In genomic region chr3:45688882-45689786, GRCh38 we compare ENCODE assay signal across 8 cellular contexts. TPM values are rescaled to one million over a fixed set of nuclear protein-coding genes. Genes with fewer than 3 reads are reported as not detected.
DNase-seq lines count a peak whose midpoint lies in the region; ATAC-seq and TF ChIP-seq lines count a peak whose summit lies in the region.

Gene SACM1L, plus strand, starts transcription at chr3:45689396. Its CDS starts 70 bp downstream, at chr3:45689466.

- peak within 1 kb of the TSS; percentile 74 for H3K9ac ChIP-seq in fibroblast of lung (ENCODE audit: insufficient read depth, low read length)

- peaks cover 51% of the 10 kb centered on the region for H3K4me1 Mint-ChIP-seq in activated T-helper 17 cell treated with anti-CD3 and anti-CD28 coated beads, Interleukin-2, amount 50 U/mL, for 72 hours
- H3K4me1 Mint-ChIP-seq in naive thymus-derived CD4-positive, alpha-beta T cell = peaks cover 40 to 74% (median 67%) of the 10 kb centered on the region in 7 donors
- H3K4me1 Mint-ChIP-seq in stimulated activated naive B cell treated with anti-CD40 and anti-IgM and Interleukin-4, amounts not matched to agents 10 μg/mL and 1 μg/mL and 100 μg/mL, for 72 hours = peaks cover 36 to 48% of the 10 kb centered on the region in 2 donors

- no peaks in the 10 kb centered on the region for H3K9me3 ChIP-seq in fibroblast of lung (ENCODE audit: control insufficient read depth, insufficient read depth, low read depth, low read length)
- no peaks in the 10 kb centered on the region for H3K9me3 ChIP-seq in naive thymus-derived CD4-positive, alpha-beta T cell (ENCODE audit: control insufficient read depth in 2 of 3, low read length in 3 of 3)

- H4K20me1 ChIP-seq in fibroblast of lung (ENCODE audit: control insufficient read depth, extremely low read depth, insufficient read depth, low read length) = no peaks in the 10 kb centered on the region

- H3K4me1 ChIP-seq in fibroblast of lung (ENCODE audit: control insufficient read depth, extremely low read depth, insufficient read depth, low read length) = peaks cover 6% of the 10 kb centered on the region
- H3K4me1 ChIP-seq in naive thymus-derived CD4-positive, alpha-beta T cell (ENCODE audit: control insufficient read depth in 2 of 2, insufficient read depth in 2 of 2, low read length in 2 of 2) = peaks cover 38 to 39% of the 10 kb centered on the region in 2 donors

- H3K79me2 ChIP-seq in fibroblast of lung (ENCODE audit: control insufficient read depth, insufficient read depth, low read length) = peaks cover 42% of the 10 kb centered on the region

- TF ChIP-seq CTCF in LNCaP clone FGC (IDR thresholded peaks at IDR 0.05; ENCODE audit: control insufficient read depth, extremely low read depth, insufficient read depth) = no peak
- no peak for TF ChIP-seq CTCF in RWPE1 (conservative IDR thresholded peaks at IDR 0.05; ENCODE audit: low read depth)
- no peak for TF ChIP-seq CTCF in fibroblast of lung (conservative IDR thresholded peaks at IDR 0.05 in 1 of 2, IDR thresholded peaks at IDR 0.05 in 1 of 2; ENCODE audit: low read depth in 1 of 2, low read length in 2 of 2)

- intact Hi-C loops in naive thymus-derived CD4-positive, alpha-beta T cell (cut with micrococcal nuclease) = loop anchor here (1.0 to 10.0 kb wide), 13 partner anchors 12 to 1350 kb away; partner anchors contain the start of genes FYCO1 (in 2 of the 2), LARS2 (in 2 of the 2), LZTFL1 (in 2 of the 2) and CCDC12 (in 1 of the 2)

- peak; percentile 87 for ATAC-seq in activated T-helper 17 cell treated with anti-CD3 and anti-CD28 coated beads, Interleukin-2, amount 50 U/mL, for 72 hours (replicated peaks)
- ATAC-seq in naive thymus-derived CD4-positive, alpha-beta T cell = peak; percentile 90
- peak; percentile 86 to 87 for ATAC-seq in stimulated activated naive B cell treated with anti-CD40 and anti-IgM and Interleukin-4, amounts not matched to agents 10 μg/mL and 1 μg/mL and 100 μg/mL, for 72 hours (replicated peaks)

- no peaks in the 10 kb centered on the region for H3K27me3 ChIP-seq in fibroblast of lung (ENCODE audit: control insufficient read depth, insufficient read depth, low read length)
- no peaks in the 10 kb centered on the region for H3K27me3 ChIP-seq in naive thymus-derived CD4-positive, alpha-beta T cell (ENCODE audit: control insufficient read depth in 2 of 2, insufficient read depth in 2 of 2, low read length in 2 of 2)

- H3K27me3 Mint-ChIP-seq in activated T-helper 17 cell treated with anti-CD3 and anti-CD28 coated beads, Interleukin-2, amount 50 U/mL, for 72 hours = no peaks in the 10 kb centered on the region
- peaks cover 0 to 5% (median 0%) of the 10 kb centered on the region in 5 donors for H3K27me3 Mint-ChIP-seq in naive thymus-derived CD4-positive, alpha-beta T cell
- H3K27me3 Mint-ChIP-seq in stimulated activated naive B cell treated with anti-CD40 and anti-IgM and Interleukin-4, amounts not matched to agents 10 μg/mL and 1 μg/mL and 100 μg/mL, for 72 hours = peaks cover 5 to 6% of the 10 kb centered on the region in 2 donors

- H3K27ac ChIP-seq in RWPE1 (peak within 1 kb of the TSS; percentile 96), fibroblast of lung (ENCODE audit: insufficient read depth, low read length) (peak within 1 kb of the TSS; percentile 78)
- peak within 1 kb of the TSS; percentile 96 for H3K27ac ChIP-seq in naive thymus-derived CD4-positive, alpha-beta T cell (ENCODE audit: low read depth, low read length)

- H3K36me3 ChIP-seq in fibroblast of lung (ENCODE audit: control insufficient read depth, insufficient read depth, low read length) = peaks cover 2% of the 10 kb centered on the region
- peaks cover 0 to 8% (median 7%) of the 10 kb centered on the region in 3 experiments for H3K36me3 ChIP-seq in naive thymus-derived CD4-positive, alpha-beta T cell (ENCODE audit: control insufficient read depth in 2 of 3, insufficient read depth in 3 of 3, low read length in 3 of 3)

- peaks cover 47% of the 10 kb centered on the region for H3K36me3 Mint-ChIP-seq in activated T-helper 17 cell treated with anti-CD3 and anti-CD28 coated beads, Interleukin-2, amount 50 U/mL, for 72 hours (ENCODE audit: low read depth)
- H3K36me3 Mint-ChIP-seq in naive thymus-derived CD4-positive, alpha-beta T cell = peaks cover 8 to 25% (median 15%) of the 10 kb centered on the region in 5 donors
- peaks cover 19 to 28% of the 10 kb centered on the region in 2 donors for H3K36me3 Mint-ChIP-seq in stimulated activated naive B cell treated with anti-CD40 and anti-IgM and Interleukin-4, amounts not matched to agents 10 μg/mL and 1 μg/mL and 100 μg/mL, for 72 hours

- CTCF ChIA-PET in RWPE1 (lab: Yijun Ruan, JAX) = interaction anchor here (0.8 kb wide), 1 partner anchor 16 kb away, joined by 3 read pairs; no protein-coding TSS in a partner anchor
- CTCF ChIA-PET in naive thymus-derived CD4-positive, alpha-beta T cell (lab: Charles Lee) = interaction anchor here (1.4 to 4.3 kb wide), 2 partner anchors 16 to 28 kb away, joined by 4 to 22 read pairs; no protein-coding TSS in a partner anchor

- peak within 1 kb of the TSS; percentile 39 for H2AFZ ChIP-seq in fibroblast of lung (ENCODE audit: low read length)

- H3K4me2 ChIP-seq in fibroblast of lung (ENCODE audit: extremely low read depth, insufficient read depth, low read length) = peak within 1 kb of the TSS; percentile 98

- H3K4me3 ChIP-seq in LNCaP clone FGC (ENCODE audit: low read depth, low read length) (peak within 1 kb of the TSS; percentile 70), fibroblast of lung (replicated peaks in 1 of 4; ENCODE audit: control extremely low read depth in 1 of 4, insufficient read depth in 1 of 4, low read depth in 3 of 4, low read length in 4 of 4) (peak within 1 kb of the TSS; percentile 60 to 94 (median 68))
- H3K4me3 ChIP-seq in naive thymus-derived CD4-positive, alpha-beta T cell (ENCODE audit: low read length) = peak within 1 kb of the TSS; percentile 80

- DNase-seq in Daoy (ENCODE audit: low read depth) = peak; percentile 98
- DNase-seq in GOT3 (lab: John Stamatoyannopoulos, UW) = peak; percentile 96
- DNase-seq in LNCaP clone FGC (ENCODE audit: low read depth) = peak; percentile 96
- DNase-seq in RWPE1 (ENCODE audit: low spot score) = peak; percentile 86
- peak; percentile 98 to 99 for DNase-seq in fibroblast of lung (ENCODE audit: low read depth in 2 of 2)
- peak; percentile 84 to 97 (median 95) for DNase-seq in naive thymus-derived CD4-positive, alpha-beta T cell
- DNase-seq in stimulated activated naive B cell treated with anti-CD40 and anti-IgM and Interleukin-4, amounts not matched to agents 10 μg/mL and 1 μg/mL and 100 μg/mL, for 72 hours = peak; percentile 97

- POLR2A ChIA-PET in RWPE1 (lab: Yijun Ruan, JAX; ENCODE audit: low non-redundant PET) = no interaction called here
- POLR2A ChIA-PET in naive thymus-derived CD4-positive, alpha-beta T cell (lab: Charles Lee) = interaction anchor here (0.7 to 3.8 kb wide), 14 partner anchors 9 to 713 kb away, joined by 3 to 31 read pairs (median 4); partner anchors contain the start of genes EXOSC7, LARS2 and ZDHHC3

- no peaks in the 10 kb centered on the region for H3K9me3 Mint-ChIP-seq in activated T-helper 17 cell treated with anti-CD3 and anti-CD28 coated beads, Interleukin-2, amount 50 U/mL, for 72 hours
- peaks cover 0 to 9% (median 0%) of the 10 kb centered on the region in 11 donors for H3K9me3 Mint-ChIP-seq in naive thymus-derived CD4-positive, alpha-beta T cell
- peaks cover 0 to 2% of the 10 kb centered on the region in 2 donors for H3K9me3 Mint-ChIP-seq in stimulated activated naive B cell treated with anti-CD40 and anti-IgM and Interleukin-4, amounts not matched to agents 10 μg/mL and 1 μg/mL and 100 μg/mL, for 72 hours

- H3K27ac Mint-ChIP-seq in activated T-helper 17 cell treated with anti-CD3 and anti-CD28 coated beads, Interleukin-2, amount 50 U/mL, for 72 hours = peak within 1 kb of the TSS; percentile 99
- H3K27ac Mint-ChIP-seq in naive thymus-derived CD4-positive, alpha-beta T cell = peak within 1 kb of the TSS; percentile 96 to 100 (median 99)
- H3K27ac Mint-ChIP-seq in stimulated activated naive B cell treated with anti-CD40 and anti-IgM and Interleukin-4, amounts not matched to agents 10 μg/mL and 1 μg/mL and 100 μg/mL, for 72 hours = peak within 1 kb of the TSS; percentile 98

- H3K4me3 Mint-ChIP-seq in activated T-helper 17 cell treated with anti-CD3 and anti-CD28 coated beads, Interleukin-2, amount 50 U/mL, for 72 hours = peak within 1 kb of the TSS; percentile 85
- peak within 1 kb of the TSS; percentile 87 to 98 (median 95) for H3K4me3 Mint-ChIP-seq in naive thymus-derived CD4-positive, alpha-beta T cell
- peak within 1 kb of the TSS; percentile 82 to 87 for H3K4me3 Mint-ChIP-seq in stimulated activated naive B cell treated with anti-CD40 and anti-IgM and Interleukin-4, amounts not matched to agents 10 μg/mL and 1 μg/mL and 100 μg/mL, for 72 hours

RNA-seq across cellular contexts. Expression of gene SACM1L, which starts in this region (rescaled TPM):
- 15.3 and 15.7 TPM in 2 replicates for total RNA-seq in Daoy (2014; rRNA removed; shearing (Covaris generic))
- 10 to 100 TPM; 49.2 to 57.4 TPM for total RNA-seq in activated T-helper 17 cell treated with anti-CD3 and anti-CD28 coated beads, Interleukin-2, amount 50 U/mL, for 72 hours
- total RNA-seq in fibroblast of lung = 30.0 and 41.8 TPM in 2 replicates
- polyA plus RNA-seq in fibroblast of lung = 27.1 and 33.3 TPM in 2 replicates
- polyA plus RNA-seq in fibroblast of lung (2012) = 23.3 and 27.6 TPM in 2 replicates
- 5.0 and 5.6 TPM in 2 replicates for polyA minus RNA-seq in fibroblast of lung (ENCODE audit: low replicate concordance)
- total RNA-seq in naive thymus-derived CD4-positive, alpha-beta T cell = 10 to 100 TPM; 60.8 to 93.8 (median 70.5) TPM
- polyA plus RNA-seq in naive thymus-derived CD4-positive, alpha-beta T cell = 10 to 100 TPM; 21.1 to 38.0 TPM

Comparison
In these comparisons a context has a peak if more than half of its experiments do, and no peak if none do; other contexts are left out.
1. Peak in every context shown above with its lines: DNase-seq, ATAC-seq, H3K4me3 ChIP-seq and H3K27ac ChIP-seq.